8 cellular contexts compared by ENCODE assay signal in the genomic region with DNA sequence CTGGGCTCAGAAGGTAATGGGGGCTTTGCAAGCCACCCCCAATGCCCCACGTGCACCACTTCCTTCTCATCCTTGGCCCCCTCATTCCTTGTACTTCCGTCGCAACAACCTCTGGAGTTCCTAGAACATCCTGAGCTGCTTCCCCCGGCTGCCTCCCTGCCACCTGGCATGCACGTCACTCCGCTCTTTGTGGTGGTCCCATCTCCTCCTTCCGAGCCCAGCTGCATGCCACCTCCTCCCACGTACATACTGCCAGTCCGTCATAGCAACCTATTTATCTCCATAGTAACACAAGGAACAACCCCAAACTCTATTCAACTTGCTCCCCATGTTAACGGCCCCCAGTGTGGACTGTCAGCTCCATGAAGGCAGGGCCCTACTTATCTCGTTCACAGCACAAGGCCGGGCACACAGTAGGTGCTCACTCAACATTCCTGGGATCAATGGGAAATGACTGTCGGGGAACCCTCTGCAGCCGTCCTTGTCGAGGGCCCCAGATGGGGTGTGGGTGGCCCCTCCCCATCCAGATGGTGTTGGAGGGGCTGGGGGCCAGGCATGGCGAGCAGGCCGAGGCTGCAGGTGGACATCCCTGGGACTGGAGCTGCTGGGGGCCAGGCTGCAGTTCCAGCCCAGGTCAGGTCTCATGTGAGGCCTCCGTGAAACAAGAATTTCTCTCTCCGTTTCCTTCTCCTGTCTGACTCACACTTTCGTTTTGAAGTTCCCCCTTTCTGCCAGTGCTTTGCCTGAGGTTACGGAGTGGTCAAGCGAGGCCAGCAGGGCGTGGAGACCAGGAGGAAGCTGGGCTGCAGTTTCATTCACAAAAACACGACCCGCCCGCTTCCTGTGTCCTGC. TPM values are rescaled to one million over a fixed set of nuclear protein-coding genes. Genes with fewer than 3 reads are reported as not detected.
DNase-seq lines count a peak whose midpoint lies in the region; ATAC-seq, FAIRE-seq and TF ChIP-seq lines count a peak whose summit lies in the region.

No MANE protein-coding gene starts in this region.

- H3K27me3 Mint-ChIP-seq in immature natural killer cell (ENCODE audit: low read depth in 3 of 3): peaks cover 16 to 24% (median 19%) of the 10 kb centered on the region in 3 donors

- peak; percentile 24; the same call in 1 of the 2 replicates for TF ChIP-seq RAD21 in GM12878 (IDR thresholded peaks at IDR 0.05; ENCODE audit: insufficient read depth, low read depth, low read length)

- no peaks in the 10 kb centered on the region for H3K27me3 ChIP-seq in A673 (replicated peaks; ENCODE audit: insufficient read depth, low read depth, low read length, poor library complexity)
- H3K27me3 ChIP-seq in GM12878 (replicated peaks in 1 of 2; ENCODE audit: control insufficient read depth in 2 of 2, insufficient read depth in 2 of 2, low read length in 1 of 2): no peaks in the 10 kb centered on the region

- SMC1A ChIA-PET in GM12878 (lab: Charles Lee; ENCODE audit: uncharacterized antibody, unreplicated experiment): interaction anchor here (0.6 to 3.9 kb wide), 21 partner anchors 11 to 344 kb away, joined by 3 to 31 read pairs (median 5); partner anchors contain the start of gene SMIM38

- under 1% methylated on average over 26 of the region's 26 CpGs for WGBS in GM12878 (ENCODE audit: insufficient coverage, insufficient replicate concordance, low lambda C conversion rate, missing lambda C conversion rate)

- FAIRE-seq in GM18507 (lab: Jason Lieb, UNC) (peak; percentile 93), GM12878 (lab: Jason Lieb, UNC) (peak; percentile 98)

- H3K79me2 ChIP-seq in GM12878 (ENCODE audit: control insufficient read depth, insufficient read depth, low read length): no peaks in the 10 kb centered on the region

- H3K4me1 ChIP-seq in A673 (ENCODE audit: insufficient read depth, low read length, poor library complexity, severe bottlenecking) (peaks cover 74% of the 10 kb centered on the region), GM12878 (ENCODE audit: control insufficient read depth, insufficient read depth, low read length) (peaks cover 32% of the 10 kb centered on the region)

- peak overlapping the region; percentile 93 for H3K4me2 ChIP-seq in GM12878 (ENCODE audit: control insufficient read depth, insufficient read depth)

- peak overlapping the region; percentile 73 to 92 (median 80) for H3K4me3 Mint-ChIP-seq in immature natural killer cell
- H3K4me3 Mint-ChIP-seq in stimulated activated effector memory CD8-positive, alpha-beta T cell treated with anti-CD3 and anti-CD28 coated beads, Interleukin-12 subunit alpha, Interleukin-12 subunit beta, amount 100 ng/mL, for 72 hours: peak overlapping the region; percentile 62

- H3K9me3 Mint-ChIP-seq in immature natural killer cell: peaks cover 0 to 3% (median 0%) of the 10 kb centered on the region in 6 donors
- no peaks in the 10 kb centered on the region for H3K9me3 Mint-ChIP-seq in stimulated activated effector memory CD8-positive, alpha-beta T cell treated with anti-CD3 and anti-CD28 coated beads, Interleukin-12 subunit alpha, Interleukin-12 subunit beta, amount 100 ng/mL, for 72 hours

- peaks cover 59 to 70% of the 10 kb centered on the region in 2 donors for H3K4me1 Mint-ChIP-seq in immature natural killer cell
- peaks cover 88% of the 10 kb centered on the region for H3K4me1 Mint-ChIP-seq in stimulated activated effector memory CD8-positive, alpha-beta T cell treated with anti-CD3 and anti-CD28 coated beads, Interleukin-12 subunit alpha, Interleukin-12 subunit beta, amount 100 ng/mL, for 72 hours

- RAD21 ChIA-PET in GM12878 (lab: Charles Lee; ENCODE audit: unreplicated experiment): interaction anchor here (0.7 to 4.1 kb wide), 22 partner anchors 14 to 372 kb away, joined by 3 to 28 read pairs (median 6); partner anchors contain the start of gene SMIM38

- H3K4me3 ChIP-seq in A673 (ENCODE audit: low read depth, low read length, poor library complexity, severe bottlenecking) (peak overlapping the region; percentile 77), GM12878 (peak overlapping the region; percentile 38)

- H3K9me3 ChIP-seq in A673 (ENCODE audit: low read depth, low read length, poor library complexity, severe bottlenecking) (no peaks in the 10 kb centered on the region), GM12878 (replicated peaks; ENCODE audit: control insufficient read depth, insufficient read depth, low read length) (no peaks in the 10 kb centered on the region; the same call in 2 of the 3 replicates)

- no peak for TF ChIP-seq POLR2A in GM12878 (IDR thresholded peaks at IDR 0.05; ENCODE audit: low read depth, low read length)

- H3K27ac ChIP-seq in A673 (ENCODE audit: low read depth, low read length, poor library complexity, severe bottlenecking) (peak overlapping the region; percentile 92), GM12878 (ENCODE audit: control insufficient read depth, insufficient read depth) (peak overlapping the region; percentile 89)

- in situ Hi-C loops in GM12878 (cut with MboI): no loop called here

- intact Hi-C loops in A673 (cut with micrococcal nuclease; ENCODE audit: unreplicated experiment): loop anchor here (1.0 to 5.0 kb wide), 7 partner anchors 54 to 339 kb away; no protein-coding TSS in a partner anchor
- intact Hi-C loops in GM12878 (cut with micrococcal nuclease; ENCODE audit: unreplicated experiment): loop anchor here (1.0 to 5.0 kb wide), 7 partner anchors 21 to 456 kb away; partner anchors contain the start of gene CPT1A

- peak overlapping the region; percentile 46 for H3K9ac ChIP-seq in GM12878 (ENCODE audit: control insufficient read depth, insufficient read depth, low read length)

- no peak overlapping the region for H2AFZ ChIP-seq in GM12878 (ENCODE audit: control insufficient read depth, low read depth, low read length)

- no peaks in the 10 kb centered on the region for H4K20me1 ChIP-seq in GM12878 (ENCODE audit: control insufficient read depth, insufficient read depth)

- TF ChIP-seq CTCF in A673 (conservative IDR thresholded peaks at IDR 0.05; ENCODE audit: low read depth, low read length) (no peak), GM12878 (IDR thresholded peaks at IDR 0.05 in 2 of 3, conservative IDR thresholded peaks at IDR 0.05 in 1 of 3; ENCODE audit: control insufficient read depth in 2 of 3, extremely low read depth in 1 of 3, insufficient read depth in 1 of 3, low read depth in 3 of 3, low read length in 3 of 3) (0 out of 6 replicates have a peak, but pooled peaks of 1 of the 3 experiments have one; percentile 4)

- peak; percentile 79 to 83 for TF ChIP-seq EP300 in GM12878 (IDR thresholded peaks at IDR 0.05; ENCODE audit: borderline replicate concordance in 1 of 2, control insufficient read depth in 1 of 2, low read depth in 2 of 2, low read length in 2 of 2)

- peaks cover 56% of the 10 kb centered on the region for H3K36me3 ChIP-seq in A673 (ENCODE audit: insufficient read depth, low read length, poor library complexity, severe bottlenecking)
- no peaks in the 10 kb centered on the region for H3K36me3 ChIP-seq in GM12878 (ENCODE audit: control insufficient read depth in 2 of 2, insufficient read depth in 2 of 2, low read length in 1 of 2)

- CTCF ChIA-PET in A673 (lab: Charles Lee): interaction anchor here (1.1 to 1.4 kb wide), 2 partner anchors 56 to 92 kb away, joined by 3 read pairs; no protein-coding TSS in a partner anchor
- CTCF ChIA-PET in GM12878 (lab: Yijun Ruan, JAX): interaction anchor here (0.6 to 2.1 kb wide), 12 partner anchors 11 to 345 kb away, joined by 3 to 10 read pairs (median 4); partner anchors contain the start of gene SMIM38

- ATAC-seq in HG03060 (IDR thresholded peaks at IDR 0.05; ENCODE audit: low read depth, unreplicated experiment): peak; percentile 31
- ATAC-seq in GM12878: peak; percentile 79
- ATAC-seq in stimulated activated effector memory CD8-positive, alpha-beta T cell treated with anti-CD3 and anti-CD28 coated beads, Interleukin-12 subunit alpha, Interleukin-12 subunit beta, amount 100 ng/mL, for 72 hours: peak; percentile 38

- no peaks in the 10 kb centered on the region for H3K36me3 Mint-ChIP-seq in immature natural killer cell
- peaks cover 25% of the 10 kb centered on the region for H3K36me3 Mint-ChIP-seq in stimulated activated effector memory CD8-positive, alpha-beta T cell treated with anti-CD3 and anti-CD28 coated beads, Interleukin-12 subunit alpha, Interleukin-12 subunit beta, amount 100 ng/mL, for 72 hours

- no peak for DNase-seq in A673 (ENCODE audit: low spot score)
- DNase-seq in GM18507 (ENCODE audit: extremely low spot score, insufficient read length, low read depth): peak; percentile 77
- DNase-seq in OCI-M2 (lab: John Stamatoyannopoulos, UW; ENCODE audit: unreplicated experiment): peak; percentile 9
- peak; percentile 91 for DNase-seq in GM12878 (ENCODE audit: low read depth, low spot score)
- peak; percentile 57 to 63 (median 62) for DNase-seq in immature natural killer cell
- DNase-seq in stimulated activated effector memory CD8-positive, alpha-beta T cell treated with anti-CD3 and anti-CD28 coated beads, Interleukin-12 subunit alpha, Interleukin-12 subunit beta, amount 100 ng/mL, for 72 hours (ENCODE audit: low spot score in 2 of 2): peak in 1 of 2 donors; percentile 68
- no peak for DNase-seq in stimulated activated CD4-positive, alpha-beta T cell treated with anti-CD3 and anti-CD28 coated beads, Interleukin-12 subunit alpha, Interleukin-12 subunit beta, amount 100 ng/mL, for 4 hours

- BruUV-seq in A673 (replicated peaks; lab: Mats Ljungman, UMichigan) (no TSS peak), GM12878 (replicated peaks; lab: Mats Ljungman, UMichigan) (no TSS peak)

- H3K27ac Mint-ChIP-seq in immature natural killer cell: peak overlapping the region; percentile 60 to 97 (median 88)
- peak overlapping the region; percentile 81 for H3K27ac Mint-ChIP-seq in stimulated activated effector memory CD8-positive, alpha-beta T cell treated with anti-CD3 and anti-CD28 coated beads, Interleukin-12 subunit alpha, Interleukin-12 subunit beta, amount 100 ng/mL, for 72 hours

- POLR2A ChIA-PET in A673 (lab: Charles Lee; ENCODE audit: low non-redundant PET) (interaction anchor here (0.9 kb wide), 1 partner anchor 14 kb away, joined by 5 read pairs; no protein-coding TSS in a partner anchor), GM12878 (lab: Charles Lee) (interaction anchor here (0.6 to 1.8 kb wide), 11 partner anchors 9 to 341 kb away, joined by 3 to 9 read pairs (median 4); no protein-coding TSS in a partner anchor)

RNA-seq across cellular contexts. Expression of gene MYEOV, which starts 4.2 kb away (rescaled TPM):
- total RNA-seq in A673 (2021) (174 and 192 TPM in 2 replicates), GM12878 (2014; rRNA removed) (0.40 TPM in 1 of 2 replicates, not detected in the other), GM12878 (2014; rRNA removed; fragmentation: Illumina TruSeq; extraction: Trizol) (0.13 TPM in 1 of 2 replicates, not detected in the other), GM12878 (2021) (0.18 and 0.53 TPM in 2 replicates)
- 0.63 and 2.6 TPM in 2 replicates for total RNA-seq in GM12878 (2013; cell fraction: nucleolus; rRNA removed)
- polyA plus RNA-seq in GM12878 (2011; ENCODE audit: low read depth): 0.10 TPM
- polyA plus RNA-seq in GM12878 (2011; rRNA removed) (0.26 and 0.72 TPM in 2 replicates), GM12878 (2014; fragmentation: Illumina TruSeq; extraction: Trizol) (0.40 and 0.51 TPM in 2 replicates), GM12878 (2014; fragmentation: Nextera tagmentation; extraction: Ambion mirVana) (under 1 TPM in 1 of 2 experiments, not detected in 1; 0.05 TPM), GM12878 (2014; rRNA removed) (0.19 and 0.29 TPM in 2 replicates), GM12878 (2016; fragmentation: Nextera tagmentation; extraction: Ambion mirVana) (not detected), immature natural killer cell (not detected)
- polyA plus RNA-seq in GM12878 (2011; cell fraction: cytosol; rRNA removed): 0.30 and 0.33 TPM in 2 replicates
- polyA plus RNA-seq in GM12878 (2011; cell fraction: nucleus; rRNA removed): 0.44 and 0.73 TPM in 2 replicates
- polyA plus RNA-seq in GM12878 (2012): 0.52 and 0.55 TPM in 2 replicates
- 0.22 and 0.57 TPM in 2 replicates for polyA minus RNA-seq in GM12878 (2011; rRNA and poly(A)+ RNA removed)
- polyA minus RNA-seq in GM12878 (2011; cell fraction: cytosol; rRNA and poly(A)+ RNA removed): not detected in 2 replicates
- 0.73 TPM in 1 of 2 replicates, not detected in the other for polyA minus RNA-seq in GM12878 (2011; cell fraction: nucleus; rRNA and poly(A)+ RNA removed)

Comparison
In these comparisons a context has a peak if more than half of its experiments do, and no peak if none do; other contexts are left out.
1. DNase-seq: peak in GM18507 (single experiment), OCI-M2 (single experiment), GM12878 (single experiment) and immature natural killer cell (3 of 3); none in A673 (single experiment) and stimulated activated CD4-positive, alpha-beta T cell treated with anti-CD3 and anti-CD28 coated beads, Interleukin-12 subunit alpha, Interleukin-12 subunit beta, amount 100 ng/mL, for 4 hours (single experiment).
2. RNA of gene MYEOV, which starts 4.2 kb away (total RNA-seq): 174 to 192 TPM in A673; 0.13 to 2.6 TPM in GM12878; every median in the first group is over 10 times any median in the second.
3. Peak in every context shown above with its lines, with median percentiles within 50 percentile points of each other: ATAC-seq.